Comparison of ENCODE assay signal across 16 cellular contexts in the genomic region with DNA sequence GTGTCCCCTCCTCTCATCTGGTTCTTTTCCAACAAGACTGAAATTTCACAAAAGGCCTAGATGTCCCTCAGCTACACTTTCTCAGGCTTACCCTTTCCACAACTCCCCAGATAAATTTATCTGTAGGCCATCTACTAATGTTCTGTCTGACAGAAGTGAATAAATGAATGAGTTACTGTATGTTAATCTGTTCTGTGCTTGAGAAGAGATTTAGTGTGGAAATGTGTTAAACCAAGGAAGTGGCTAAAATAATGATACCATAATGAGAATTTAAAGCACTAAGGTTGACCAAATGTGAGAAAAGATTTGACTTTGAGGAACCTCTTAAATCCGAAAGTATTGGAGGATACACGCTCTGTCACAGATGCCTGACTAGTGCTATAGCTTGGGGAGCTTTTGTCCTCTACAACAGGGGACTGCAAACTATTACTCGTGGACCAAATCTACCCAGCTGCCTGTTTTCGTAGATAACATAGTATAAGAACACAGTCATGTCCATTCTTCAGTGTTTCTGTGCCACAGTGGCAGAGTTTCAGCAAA.
DNase-seq lines count a peak whose midpoint lies in the region; ATAC-seq, FAIRE-seq and TF ChIP-seq lines count a peak whose summit lies in the region.
"Had no signal": no experiment of that assay in that cellular context is flagged by ENCODE, and none has a peak within 500 bp of the region (broad histone marks: within the 10 kb centered on the region; RNA-seq: fewer than 3 reads in every experiment).

No MANE protein-coding gene starts in this region.

- BruUV-seq in GM12878 (replicated peaks; lab: Mats Ljungman, UMichigan) = no TSS peak

- H3K4me1 ChIP-seq in GM12878 (ENCODE audit: control insufficient read depth, insufficient read depth, low read length) = peaks cover 8% of the 10 kb centered on the region; the same call in 1 of the 2 replicates
- H3K4me1 ChIP-seq in osteoblast (ENCODE audit: insufficient read depth, low read length) = no peaks in the 10 kb centered on the region
- H3K4me1 ChIP-seq: stomach had no signal

- POLR2A ChIA-PET in GM12878 (lab: Charles Lee) = interaction anchor here (1.3 kb wide), 1 partner anchor 164 kb away, joined by 3 read pairs; no protein-coding TSS in a partner anchor

- H3K4me3 ChIP-seq in GM12878 = no peak overlapping the region
- H3K4me3 ChIP-seq in osteoblast (ENCODE audit: insufficient read depth, low read length) = no peak overlapping the region
- H3K4me3 ChIP-seq: stomach had no signal

- 0% methylated on average over 4 of the region's 4 CpGs for WGBS in GM12878 (ENCODE audit: insufficient coverage, insufficient replicate concordance, low lambda C conversion rate, missing lambda C conversion rate)

- CTCF ChIA-PET in GM12878 (lab: Yijun Ruan, JAX) = no interaction called here

- H3K9ac ChIP-seq in GM12878 (ENCODE audit: control insufficient read depth, insufficient read depth, low read length) = no peak overlapping the region

- peak; percentile 40 for DNase-seq in GM12878 (ENCODE audit: low read depth, low spot score)
- no peak for DNase-seq in anterior cingulate cortex (lab: John Stamatoyannopoulos, UW)
- no peak for DNase-seq in cerebellar nuclear complex (lab: John Stamatoyannopoulos, UW)
- DNase-seq in posterior cingulate gyrus = no peak
- no peak for DNase-seq in osteoblast (ENCODE audit: insufficient read length, low spot score, missing footprints)
- DNase-seq: activated CD4-positive, alpha-beta T cell treated with anti-CD3 and anti-CD28 coated beads for 36 hours; C1 segment of cervical spinal cord; DND-41; GOT3; NCI-H1694 treated with DMSO at 0.1 percent for 48 hours; NCI-H524 treated with DMSO at 0.1 percent for 48 hours; occipital lobe; stomach had no signal

- no peaks in the 10 kb centered on the region; the same call in 1 of the 3 replicates for H3K9me3 ChIP-seq in GM12878 (replicated peaks; ENCODE audit: control insufficient read depth, insufficient read depth, low read length)
- H3K9me3 ChIP-seq in osteoblast (ENCODE audit: low read depth, low read length) = no peaks in the 10 kb centered on the region

- RAD21 ChIA-PET in GM12878 (lab: Charles Lee; ENCODE audit: unreplicated experiment) = no interaction called here

- TF ChIP-seq RAD21 in GM12878 (IDR thresholded peaks at IDR 0.05; ENCODE audit: insufficient read depth, low read depth, low read length) = 0 out of 2 replicates have a peak, but pooled peaks have one; percentile 2

- H4K20me1 ChIP-seq in GM12878 (ENCODE audit: control insufficient read depth, insufficient read depth) (no peaks in the 10 kb centered on the region), osteoblast (ENCODE audit: insufficient read depth, low read length) (no peaks in the 10 kb centered on the region)

- peak overlapping the region; percentile 61; the same call in 1 of the 2 replicates for H3K4me2 ChIP-seq in GM12878 (ENCODE audit: control insufficient read depth, insufficient read depth)
- no peak overlapping the region for H3K4me2 ChIP-seq in osteoblast (ENCODE audit: insufficient read depth, low read length)

- SMC1A ChIA-PET in GM12878 (lab: Charles Lee; ENCODE audit: uncharacterized antibody, unreplicated experiment) = interaction anchor here (0.5 to 0.6 kb wide), 2 partner anchors 38 to 52 kb away, joined by 3 read pairs; no protein-coding TSS in a partner anchor

- TF ChIP-seq CTCF in GM12878 (IDR thresholded peaks at IDR 0.05 in 2 of 3, conservative IDR thresholded peaks at IDR 0.05 in 1 of 3; ENCODE audit: control insufficient read depth in 2 of 3, extremely low read depth in 1 of 3, insufficient read depth in 1 of 3, low read depth in 3 of 3, low read length in 3 of 3) (no peak), osteoblast (IDR thresholded peaks at IDR 0.05; ENCODE audit: extremely low read depth, low read depth, low read length) (no peak)

- no peak for TF ChIP-seq EP300 in GM12878 (IDR thresholded peaks at IDR 0.05; ENCODE audit: borderline replicate concordance in 1 of 2, control insufficient read depth in 1 of 2, low read depth in 2 of 2, low read length in 2 of 2)

- peak; percentile 79 for FAIRE-seq in GM12878 (lab: Jason Lieb, UNC)

- no peak for TF ChIP-seq POLR2A in GM12878 (IDR thresholded peaks at IDR 0.05; ENCODE audit: low read depth, low read length)

- ATAC-seq in GM19035 (IDR thresholded peaks at IDR 0.05; ENCODE audit: unreplicated experiment) (peak; percentile 82), GM21723 (IDR thresholded peaks at IDR 0.05; ENCODE audit: unreplicated experiment) (peak; percentile 93), HG03066 (IDR thresholded peaks at IDR 0.05; ENCODE audit: low read depth, unreplicated experiment) (peak; percentile 75), GM12878 (peak; percentile 94)
- ATAC-seq: activated CD4-positive, alpha-beta T cell treated with anti-CD3 and anti-CD28 coated beads for 36 hours had no signal

- H3K36me3 ChIP-seq in GM12878 (ENCODE audit: control insufficient read depth in 2 of 2, insufficient read depth in 2 of 2, low read length in 1 of 2) (no peaks in the 10 kb centered on the region), osteoblast (ENCODE audit: insufficient read depth, low read length) (no peaks in the 10 kb centered on the region)
- H3K36me3 ChIP-seq: stomach had no signal

- H3K79me2 ChIP-seq in GM12878 (ENCODE audit: control insufficient read depth, insufficient read depth, low read length) (no peaks in the 10 kb centered on the region), osteoblast (ENCODE audit: insufficient read depth, low read length) (no peaks in the 10 kb centered on the region)

- intact Hi-C loops in GM12878 (cut with micrococcal nuclease; ENCODE audit: unreplicated experiment) (no loop called here), posterior cingulate gyrus (cut with DNase I) (no loop called here)

- peak overlapping the region; percentile 30; the same call in 1 of the 2 replicates for H3K27ac ChIP-seq in GM12878 (ENCODE audit: control insufficient read depth, insufficient read depth)
- H3K27ac ChIP-seq in osteoblast (ENCODE audit: low read depth, low read length) = no peak overlapping the region
- H3K27ac ChIP-seq: stomach had no signal

- in situ Hi-C loops in GM12878 (cut with MboI) = no loop called here

- H3K27me3 ChIP-seq in GM12878 (replicated peaks in 1 of 2; ENCODE audit: control insufficient read depth in 2 of 2, insufficient read depth in 2 of 2, low read length in 1 of 2) (no peaks in the 10 kb centered on the region), osteoblast (ENCODE audit: insufficient read depth, low read length) (no peaks in the 10 kb centered on the region)
- H3K27me3 ChIP-seq: stomach had no signal

- H2AFZ ChIP-seq in GM12878 (ENCODE audit: control insufficient read depth, low read depth, low read length) (no peak overlapping the region; the same call in 1 of the 2 replicates), osteoblast (ENCODE audit: low read length) (no peak overlapping the region)

TF ChIP-seq in GM12878, 131 proteins besides CTCF, POLR2A, EP300 and RAD21 (continues in another document):
- TF ChIP-seq NR2C1 (IDR thresholded peaks at IDR 0.05) = no peak
- TF ChIP-seq POLR2AphosphoS2 (IDR thresholded peaks at IDR 0.05; ENCODE audit: low read depth, low read length) = no peak
- TF ChIP-seq POU2F2 (IDR thresholded peaks at IDR 0.05; ENCODE audit: borderline replicate concordance, low read depth, low read length) = no peak
- TF ChIP-seq HDAC2 (IDR thresholded peaks at IDR 0.05) = no peak
- TF ChIP-seq RAD51 (IDR thresholded peaks at IDR 0.05) = no peak
- TF ChIP-seq CEBPB (IDR thresholded peaks at IDR 0.05; ENCODE audit: borderline replicate concordance in 1 of 2, low read depth in 2 of 2, low read length in 2 of 2) = no peak
- TF ChIP-seq CREM (IDR thresholded peaks at IDR 0.05; ENCODE audit: low read depth) = no peak
- TF ChIP-seq CREB1 (IDR thresholded peaks at IDR 0.05; ENCODE audit: low read depth) = no peak
- TF ChIP-seq MYC (IDR thresholded peaks at IDR 0.05; ENCODE audit: insufficient read depth, insufficient read length, insufficient replicate concordance, low read length, severe bottlenecking) = no peak
- peak; percentile 96 for TF ChIP-seq ZNF24 (IDR thresholded peaks at IDR 0.05)
- no peak for TF ChIP-seq BMI1 (IDR thresholded peaks at IDR 0.05; ENCODE audit: borderline replicate concordance)
- TF ChIP-seq KDM1A (IDR thresholded peaks at IDR 0.05; ENCODE audit: borderline replicate concordance) = no peak
- no peak for TF ChIP-seq WRNIP1 (IDR thresholded peaks at IDR 0.05; ENCODE audit: borderline replicate concordance, low read depth, low read length)
- TF ChIP-seq, protein P1, sequence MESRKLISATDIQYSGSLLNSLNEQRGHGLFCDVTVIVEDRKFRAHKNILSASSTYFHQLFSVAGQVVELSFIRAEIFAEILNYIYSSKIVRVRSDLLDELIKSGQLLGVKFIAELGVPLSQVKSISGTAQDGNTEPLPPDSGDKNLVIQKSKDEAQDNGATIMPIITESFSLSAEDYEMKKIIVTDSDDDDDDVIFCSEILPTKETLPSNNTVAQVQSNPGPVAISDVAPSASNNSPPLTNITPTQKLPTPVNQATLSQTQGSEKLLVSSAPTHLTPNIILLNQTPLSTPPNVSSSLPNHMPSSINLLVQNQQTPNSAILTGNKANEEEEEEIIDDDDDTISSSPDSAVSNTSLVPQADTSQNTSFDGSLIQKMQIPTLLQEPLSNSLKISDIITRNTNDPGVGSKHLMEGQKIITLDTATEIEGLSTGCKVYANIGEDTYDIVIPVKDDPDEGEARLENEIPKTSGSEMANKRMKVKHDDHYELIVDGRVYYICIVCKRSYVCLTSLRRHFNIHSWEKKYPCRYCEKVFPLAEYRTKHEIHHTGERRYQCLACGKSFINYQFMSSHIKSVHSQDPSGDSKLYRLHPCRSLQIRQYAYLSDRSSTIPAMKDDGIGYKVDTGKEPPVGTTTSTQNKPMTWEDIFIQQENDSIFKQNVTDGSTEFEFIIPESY (IDR thresholded peaks at IDR 0.05) = no peak
- TF ChIP-seq, protein P2, sequence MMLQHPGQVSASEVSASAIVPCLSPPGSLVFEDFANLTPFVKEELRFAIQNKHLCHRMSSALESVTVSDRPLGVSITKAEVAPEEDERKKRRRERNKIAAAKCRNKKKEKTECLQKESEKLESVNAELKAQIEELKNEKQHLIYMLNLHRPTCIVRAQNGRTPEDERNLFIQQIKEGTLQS (IDR thresholded peaks at IDR 0.05; ENCODE audit: borderline replicate concordance, extremely low read depth, low read depth, low read length) = no peak
- TF ChIP-seq YBX1 (IDR thresholded peaks at IDR 0.05) = no peak
